ENCODE assay signal across 1 cellular context in genomic region chr1:18899363-18900049, GRCh38.
TF ChIP-seq lines count a peak whose summit lies in the region.

No MANE protein-coding gene starts in this region.

TF ChIP-seq in liver, 16 proteins besides CTCF, POLR2A, EP300 and RAD21 (continued from another document):
- no peak for TF ChIP-seq REST (IDR thresholded peaks at IDR 0.05)
- TF ChIP-seq EGR1 (IDR thresholded peaks at IDR 0.05; ENCODE audit: low read depth in 2 of 2) = no peak
